Comparison of ENCODE assay signal across 8 cellular contexts in genomic region chr19:55526216-55527196, GRCh38. TPM values are rescaled to one million over a fixed set of nuclear protein-coding genes. Genes with fewer than 3 reads are reported as not detected.
A peak's percentile ranks its signal among the peaks of the same experiment; 100 is the strongest.
DNase-seq lines count a peak whose midpoint lies in the region; ATAC-seq and TF ChIP-seq lines count a peak whose summit lies in the region.

No MANE protein-coding gene starts in this region.

- H2AFZ ChIP-seq in parathyroid adenoma: peak overlapping the region; percentile 72

- ATAC-seq in GM19455 (IDR thresholded peaks at IDR 0.05; ENCODE audit: unreplicated experiment) (no peak), GM19328 (IDR thresholded peaks at IDR 0.05; ENCODE audit: unreplicated experiment) (no peak)

- H3K36me3 ChIP-seq in HEK293 (ENCODE audit: control insufficient read depth in 2 of 2, insufficient read depth in 1 of 2, low read length in 2 of 2): no peaks in the 10 kb centered on the region
- no peaks in the 10 kb centered on the region for H3K36me3 ChIP-seq in parathyroid adenoma (ENCODE audit: control insufficient read depth, insufficient read depth, low read length)

- H3K4me2 ChIP-seq in parathyroid adenoma (ENCODE audit: low read length): peak overlapping the region; percentile 43

- H3K27me3 ChIP-seq in parathyroid adenoma (ENCODE audit: control insufficient read depth, insufficient read depth, low read length): no peaks in the 10 kb centered on the region

- POLR2A ChIA-PET in HEK293 (lab: Yijun Ruan, JAX): interaction anchor here (0.6 to 1.9 kb wide), 5 partner anchors 12 to 86 kb away, joined by 3 to 10 read pairs (median 4); partner anchors contain the start of genes FIZ1, ZNF524 and ZNF865

- peak; percentile 20 for DNase-seq in NCI-H446 treated with DMSO at 0.1 percent for 48 hours (lab: John Stamatoyannopoulos, UW)
- DNase-seq in epithelial cell of proximal tubule (ENCODE audit: low read depth): peak; percentile 3
- DNase-seq in KG1 (lab: John Stamatoyannopoulos, UW): no peak
- no peak for DNase-seq in occipital lobe (lab: John Stamatoyannopoulos, UW)

- CTCF ChIA-PET in HEK293 (lab: Yijun Ruan, JAX): interaction anchor here (0.6 to 1.6 kb wide), 4 partner anchors 9 to 105 kb away, joined by 3 to 6 read pairs (median 4); partner anchors contain the start of gene ZNF865

- H3K4me3 ChIP-seq in HEK293 (ENCODE audit: low read depth, low read length) (no peak overlapping the region), epithelial cell of proximal tubule (ENCODE audit: low read depth, low read length) (no peak overlapping the region), parathyroid adenoma (ENCODE audit: low read depth, low read length) (no peak overlapping the region)

- H3K9me3 ChIP-seq in HEK293 (ENCODE audit: control insufficient read depth, insufficient read depth, low read depth, low read length): no peaks in the 10 kb centered on the region
- H3K9me3 ChIP-seq in parathyroid adenoma (ENCODE audit: control insufficient read depth, low read length): no peaks in the 10 kb centered on the region

- no peaks in the 10 kb centered on the region for H3K79me2 ChIP-seq in parathyroid adenoma

- no peak overlapping the region for H3K9ac ChIP-seq in parathyroid adenoma

- TF ChIP-seq CTCF in HEK293 (tag by site-specific recombination; IDR thresholded peaks at IDR 0.05) (no peak), epithelial cell of proximal tubule (conservative IDR thresholded peaks at IDR 0.05; ENCODE audit: low read depth, low read length) (no peak), parathyroid adenoma (IDR thresholded peaks at IDR 0.05) (no peak)

- H3K4me1 ChIP-seq in HEK293 (ENCODE audit: control insufficient read depth, insufficient read depth, low read length) (no peaks in the 10 kb centered on the region), parathyroid adenoma (peaks cover 7% of the 10 kb centered on the region)

- no peak overlapping the region for H3K27ac ChIP-seq in HEK293 (ENCODE audit: extremely low read depth, low read depth, low read length)
- peak overlapping the region; percentile 20 for H3K27ac ChIP-seq in parathyroid adenoma

TF ChIP-seq in HEK293, 187 proteins besides CTCF, POLR2A, EP300 and RAD21 (continues in another document):
- TF ChIP-seq ZFP37 (tag by site-specific recombination; IDR thresholded peaks at IDR 0.05) (no peak), ZNF184 (tag by site-specific recombination; IDR thresholded peaks at IDR 0.05) (no peak), ZNF513 (tag by site-specific recombination; IDR thresholded peaks at IDR 0.05) (no peak), YY2 (tag by site-specific recombination; IDR thresholded peaks at IDR 0.05) (no peak), PRDM2 (tag by site-specific recombination; IDR thresholded peaks at IDR 0.05; ENCODE audit: borderline replicate concordance) (no peak), PRDM10 (tag by site-specific recombination; IDR thresholded peaks at IDR 0.05) (no peak), ZBTB1 (tag by site-specific recombination; IDR thresholded peaks at IDR 0.05) (no peak), ELK4 (IDR thresholded peaks at IDR 0.05; ENCODE audit: borderline replicate concordance, low read depth, low read length) (no peak), ZNF544 (tag by site-specific recombination; IDR thresholded peaks at IDR 0.05) (no peak), RBAK (tag by site-specific recombination; IDR thresholded peaks at IDR 0.05) (no peak), HOXD13 (CRISPR knock-in tag; IDR thresholded peaks at IDR 0.05; ENCODE audit: borderline replicate concordance) (peak; percentile 78; the same call in 1 of the 2 replicates)

RNA-seq across cellular contexts. Expression of gene SBK2, which starts 10.4 kb away (rescaled TPM):
- total RNA-seq in epithelial cell of proximal tubule (0.58 and 2.9 TPM in 2 replicates), occipital lobe (not detected)

RNA-seq across cellular contexts. Expression of gene SBK3, which starts 18.8 kb away (rescaled TPM):
- total RNA-seq in epithelial cell of proximal tubule: 0.23 TPM in 1 of 2 replicates, not detected in the other
- 0.31 TPM for total RNA-seq in occipital lobe

RNA-seq across cellular contexts. Expression of gene SSC5D, which starts 38.3 kb away (rescaled TPM):
- 0.86 TPM in 1 of 2 replicates, not detected in the other for total RNA-seq in epithelial cell of proximal tubule
- total RNA-seq in occipital lobe: 0.31 TPM

RNA-seq across cellular contexts. Expression of gene NAT14, which starts 41.5 kb away (rescaled TPM):
- total RNA-seq in epithelial cell of proximal tubule: 29.0 and 29.2 TPM in 2 replicates
- 15.0 TPM for total RNA-seq in occipital lobe

RNA-seq across cellular contexts. Expression of gene ZNF628, which starts 50.1 kb away (rescaled TPM):
- total RNA-seq in epithelial cell of proximal tubule (4.2 and 6.2 TPM in 2 replicates), occipital lobe (0.78 TPM)

Comparison
In these comparisons a context has a peak if more than half of its experiments do, and no peak if none do; other contexts are left out.
1. DNase-seq: peak in NCI-H446 treated with DMSO at 0.1 percent for 48 hours (single experiment) and epithelial cell of proximal tubule (single experiment); none in KG1 (single experiment) and occipital lobe (single experiment).